24 cellular contexts compared by ENCODE assay signal in the genomic region with DNA sequence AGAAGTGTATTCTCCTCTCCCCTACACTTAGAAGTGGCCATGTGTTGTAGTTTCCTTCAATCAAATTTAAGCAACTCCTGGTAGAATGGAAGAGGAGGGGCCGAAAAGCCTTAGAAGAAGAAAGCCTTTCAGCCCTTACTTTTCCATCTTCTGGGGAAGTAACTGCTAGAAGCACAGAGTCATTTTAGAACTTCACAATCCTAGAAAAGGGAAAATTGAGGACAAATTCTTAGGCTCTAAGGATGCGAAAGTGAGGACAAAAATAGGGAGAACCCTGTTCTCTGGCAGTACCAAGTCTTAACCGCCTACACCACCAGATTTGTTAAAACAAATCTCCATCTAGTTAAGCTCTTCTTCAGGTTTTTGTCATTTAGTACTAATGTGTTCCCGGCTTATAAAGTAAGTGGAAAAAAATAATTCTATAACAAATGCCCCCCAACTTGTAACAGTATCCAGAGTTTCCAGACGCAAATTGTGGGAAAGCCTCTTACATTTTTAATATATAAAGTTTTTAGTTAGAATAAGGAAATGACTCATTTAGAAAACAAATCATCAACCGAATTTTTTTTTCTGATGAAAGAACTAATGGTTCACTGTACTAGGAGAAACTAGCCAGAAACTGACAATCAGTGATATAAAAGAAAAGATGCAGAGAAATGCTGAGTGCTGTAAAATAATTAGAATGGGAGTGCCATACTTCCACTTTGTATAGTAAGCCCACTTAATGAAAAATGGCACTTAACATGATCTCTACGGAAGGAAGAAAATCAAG.
A peak's percentile ranks its signal among the peaks of the same experiment; 100 is the strongest.
DNase-seq lines count a peak whose midpoint lies in the region; ATAC-seq and TF ChIP-seq lines count a peak whose summit lies in the region.
"Had no signal": no experiment of that assay in that cellular context is flagged by ENCODE, and none has a peak within 500 bp of the region (broad histone marks: within the 10 kb centered on the region; RNA-seq: fewer than 3 reads in every experiment).

No MANE protein-coding gene starts in this region.

- 0 out of 2 replicates have a peak overlapping the region, but pooled peaks have one; percentile 16 for H3K27ac ChIP-seq in PC-3 (ENCODE audit: low read length)
- H3K27ac ChIP-seq: foreskin keratinocyte, hepatocyte, sigmoid colon, uterus had no signal

- no peak for TF ChIP-seq CTCF in PC-3 (conservative IDR thresholded peaks at IDR 0.05; ENCODE audit: low read depth, low read length)

- H3K36me3 Mint-ChIP-seq in central memory CD8-positive, alpha-beta T cell (ENCODE audit: insufficient read depth): peaks cover 29% of the 10 kb centered on the region
- peaks cover 32% of the 10 kb centered on the region for H3K36me3 Mint-ChIP-seq in stimulated activated memory B cell treated with anti-CD40 and anti-IgM and Interleukin-4, amounts not matched to agents 10 μg/mL and 1 μg/mL and 100 μg/mL, for 72 hours

- H3K9ac ChIP-seq in PC-3 (ENCODE audit: low read length): no peak overlapping the region

- CTCF ChIA-PET in PC-3 (lab: Charles Lee): no interaction called here

- peak; percentile 35 for DNase-seq in PC-3
- no peak for DNase-seq in central memory CD8-positive, alpha-beta T cell (ENCODE audit: low spot score in 2 of 2)
- peak; percentile 6 for DNase-seq in iris pigment epithelial cell (ENCODE audit: low read depth)
- no peak for DNase-seq in stimulated activated CD4-positive, alpha-beta T cell treated with anti-CD3 and anti-CD28 coated beads, Interleukin-4, amount 100 ng/mL, for 24 hours
- DNase-seq: activated B cell treated with CpG ODN at 0.5 μM for 24 hours, C1 segment of cervical spinal cord, erythroblast, NCI-H2081 treated with DMSO at 0.1 percent for 48 hours, NCI-H345, NCI-H82, nephron progenitor cell, OCI-M1, posterior cingulate gyrus, sigmoid colon, T-helper 9 cell, uterus had no signal

- intact Hi-C loops in PC-3 (cut with micrococcal nuclease): no loop called here

- no peaks in the 10 kb centered on the region for H3K9me3 Mint-ChIP-seq in central memory CD8-positive, alpha-beta T cell
- H3K9me3 Mint-ChIP-seq in stimulated activated memory B cell treated with anti-CD40 and anti-IgM and Interleukin-4, amounts not matched to agents 10 μg/mL and 1 μg/mL and 100 μg/mL, for 72 hours: no peaks in the 10 kb centered on the region
- H3K9me3 Mint-ChIP-seq: activated B cell treated with CpG ODN at 0.5 μM for 24 hours; activated naive CD4-positive, alpha-beta T cell treated with anti-CD3 and anti-CD28 coated beads, Interleukin-2, amount 50 U/mL, for 24 hours; nephron progenitor cell had no signal

- no peaks in the 10 kb centered on the region for H3K79me2 ChIP-seq in PC-3 (ENCODE audit: low read length)
- H3K79me2 ChIP-seq: hepatocyte had no signal

- H3K4me1 ChIP-seq in PC-3 (ENCODE audit: insufficient read depth, low read length): peaks cover 4% of the 10 kb centered on the region
- H3K4me1 ChIP-seq: sigmoid colon, uterus had no signal

- ATAC-seq in PC-3: peak; percentile 57
- ATAC-seq in central memory CD8-positive, alpha-beta T cell (replicated peaks; ENCODE audit: extremely low read depth, poor library complexity, severe bottlenecking): no peak
- ATAC-seq in stimulated activated memory B cell treated with anti-CD40 and anti-IgM and Interleukin-4, amounts not matched to agents 10 μg/mL and 1 μg/mL and 100 μg/mL, for 72 hours: no peak
- ATAC-seq in HG02840 (IDR thresholded peaks at IDR 0.05; ENCODE audit: low FRiP score, unreplicated experiment): no peak
- ATAC-seq in GM19023 (IDR thresholded peaks at IDR 0.05; ENCODE audit: unreplicated experiment): no peak
- ATAC-seq: foreskin keratinocyte, Right ventricle myocardium inferior had no signal

- H3K27me3 ChIP-seq in PC-3 (ENCODE audit: low read length): no peaks in the 10 kb centered on the region
- H3K27me3 ChIP-seq: foreskin keratinocyte, hepatocyte, sigmoid colon, uterus had no signal

- no TSS peak for BruUV-seq in PC-3 (replicated peaks; lab: Mats Ljungman, UMichigan)

- H3K9me2 ChIP-seq in PC-3 (replicated peaks; ENCODE audit: low read length): no peaks in the 10 kb centered on the region

- no peak overlapping the region for H3K4me2 ChIP-seq in PC-3 (ENCODE audit: low read length)
- H3K4me2 ChIP-seq: hepatocyte had no signal

- H3K4me1 Mint-ChIP-seq in central memory CD8-positive, alpha-beta T cell: peaks cover 19% of the 10 kb centered on the region
- no peaks in the 10 kb centered on the region for H3K4me1 Mint-ChIP-seq in stimulated activated memory B cell treated with anti-CD40 and anti-IgM and Interleukin-4, amounts not matched to agents 10 μg/mL and 1 μg/mL and 100 μg/mL, for 72 hours
- H3K4me1 Mint-ChIP-seq: activated B cell treated with CpG ODN at 0.5 μM for 24 hours; activated naive CD4-positive, alpha-beta T cell treated with anti-CD3 and anti-CD28 coated beads, Interleukin-2, amount 50 U/mL, for 24 hours; nephron progenitor cell had no signal

- POLR2A ChIA-PET in PC-3 (lab: Charles Lee; ENCODE audit: unreplicated experiment): no interaction called here

- peak overlapping the region; percentile 50 for H3K27ac Mint-ChIP-seq in central memory CD8-positive, alpha-beta T cell (ENCODE audit: low read depth)
- H3K27ac Mint-ChIP-seq in stimulated activated memory B cell treated with anti-CD40 and anti-IgM and Interleukin-4, amounts not matched to agents 10 μg/mL and 1 μg/mL and 100 μg/mL, for 72 hours: peak overlapping the region; percentile 19
- H3K27ac Mint-ChIP-seq: activated B cell treated with CpG ODN at 0.5 μM for 24 hours; activated naive CD4-positive, alpha-beta T cell treated with anti-CD3 and anti-CD28 coated beads, Interleukin-2, amount 50 U/mL, for 24 hours; nephron progenitor cell had no signal

- no peaks in the 10 kb centered on the region for H3K36me3 ChIP-seq in PC-3 (ENCODE audit: low read depth, low read length)
- H3K36me3 ChIP-seq: HAP-1, sigmoid colon, uterus had no signal

- no peaks in the 10 kb centered on the region for H3K27me3 Mint-ChIP-seq in central memory CD8-positive, alpha-beta T cell
- no peaks in the 10 kb centered on the region for H3K27me3 Mint-ChIP-seq in stimulated activated memory B cell treated with anti-CD40 and anti-IgM and Interleukin-4, amounts not matched to agents 10 μg/mL and 1 μg/mL and 100 μg/mL, for 72 hours
- H3K27me3 Mint-ChIP-seq: activated B cell treated with CpG ODN at 0.5 μM for 24 hours; activated naive CD4-positive, alpha-beta T cell treated with anti-CD3 and anti-CD28 coated beads, Interleukin-2, amount 50 U/mL, for 24 hours had no signal

- no peaks in the 10 kb centered on the region for H3F3A ChIP-seq in PC-3 (ENCODE audit: low read length, unreplicated experiment)

- H2AFZ ChIP-seq in PC-3 (ENCODE audit: low read length): no peak overlapping the region
- H2AFZ ChIP-seq: hepatocyte had no signal

- H3K4me3 Mint-ChIP-seq in central memory CD8-positive, alpha-beta T cell: no peak overlapping the region
- H3K4me3 Mint-ChIP-seq in stimulated activated memory B cell treated with anti-CD40 and anti-IgM and Interleukin-4, amounts not matched to agents 10 μg/mL and 1 μg/mL and 100 μg/mL, for 72 hours: no peak overlapping the region
- H3K4me3 Mint-ChIP-seq: activated B cell treated with CpG ODN at 0.5 μM for 24 hours; activated naive CD4-positive, alpha-beta T cell treated with anti-CD3 and anti-CD28 coated beads, Interleukin-2, amount 50 U/mL, for 24 hours; nephron progenitor cell had no signal

- no peak overlapping the region for H3K4me3 ChIP-seq in PC-3 (ENCODE audit: low read length)
- H3K4me3 ChIP-seq: HAP-1, hepatocyte, sigmoid colon, uterus had no signal

- H3K9me3 ChIP-seq in PC-3 (ENCODE audit: low read length): no peaks in the 10 kb centered on the region
- H3K9me3 ChIP-seq: HAP-1, sigmoid colon, uterus had no signal

- H4K20me1 ChIP-seq in PC-3 (ENCODE audit: low read length): no peaks in the 10 kb centered on the region

Comparison
In these comparisons a context has a peak if more than half of its experiments do, and no peak if none do; other contexts are left out.
1. DNase-seq: peak in PC-3 (single experiment) and iris pigment epithelial cell (single experiment); none in central memory CD8-positive, alpha-beta T cell (0 of 2) and stimulated activated CD4-positive, alpha-beta T cell treated with anti-CD3 and anti-CD28 coated beads, Interleukin-4, amount 100 ng/mL, for 24 hours (single experiment).